7 cellular contexts compared by ENCODE assay signal in the genomic region with DNA sequence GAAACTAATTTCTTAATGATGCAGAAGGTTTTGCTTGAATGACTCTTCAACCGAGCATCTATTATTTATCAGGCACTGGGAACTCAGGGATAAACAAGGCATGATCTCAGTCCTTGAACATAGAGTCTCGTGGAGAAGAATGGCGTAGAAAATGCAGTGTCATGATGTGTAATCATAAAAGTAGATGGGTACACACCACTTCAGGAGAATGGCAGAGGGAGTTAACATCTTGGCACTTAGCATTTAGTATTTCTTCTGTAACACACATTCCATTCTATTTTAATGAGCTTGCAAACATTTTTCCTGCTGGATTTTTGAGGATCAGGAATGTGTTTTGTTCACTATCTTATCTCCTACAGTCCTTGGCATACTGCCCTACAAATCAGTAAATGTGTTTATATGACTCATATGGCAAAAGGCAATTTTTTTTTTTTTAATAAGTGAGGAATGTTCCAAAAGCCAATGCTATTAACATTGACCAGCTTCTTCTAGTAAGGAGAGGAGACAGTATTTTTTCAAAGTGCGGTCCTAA. TPM values are rescaled to one million over a fixed set of nuclear protein-coding genes. Genes with fewer than 3 reads are reported as not detected.
A peak's percentile ranks its signal among the peaks of the same experiment; 100 is the strongest.
DNase-seq lines count a peak whose midpoint lies in the region; ATAC-seq and TF ChIP-seq lines count a peak whose summit lies in the region.

No MANE protein-coding gene starts in this region.

- DNase-seq in GM04504 (ENCODE audit: low read depth) (peak; percentile 95), NCI-H510A (lab: John Stamatoyannopoulos, UW) (peak; percentile 18), cardiac fibroblast (ENCODE audit: low read depth in 2 of 2) (peak; percentile 98 to 99), mesothelial cell of epicardium (ENCODE audit: low spot score in 2 of 2, unreplicated experiment in 2 of 2) (no peak)

- H3K4me3 Mint-ChIP-seq in mesothelial cell of epicardium: no peak overlapping the region

- peaks cover 4% of the 10 kb centered on the region for H3K36me3 Mint-ChIP-seq in mesothelial cell of epicardium

- TF ChIP-seq CTCF in cardiac fibroblast (IDR thresholded peaks at IDR 0.05; ENCODE audit: low read depth, low read length) (no peak), mesothelial cell of epicardium (IDR thresholded peaks at IDR 0.05; ENCODE audit: unreplicated experiment) (no peak)

- H3K27ac Mint-ChIP-seq in mesothelial cell of epicardium: peak overlapping the region; percentile 92

- H3K9me3 Mint-ChIP-seq in mesothelial cell of epicardium: peaks cover 3% of the 10 kb centered on the region

- H3K4me3 ChIP-seq in cardiac fibroblast (replicated peaks in 1 of 2; ENCODE audit: low read depth in 2 of 2, low read length in 2 of 2): no peak overlapping the region

- peaks cover 46% of the 10 kb centered on the region for H3K4me1 Mint-ChIP-seq in mesothelial cell of epicardium

- no peak for ATAC-seq in GM21619 (IDR thresholded peaks at IDR 0.05; ENCODE audit: unreplicated experiment)
- no peak for ATAC-seq in HG02623 (IDR thresholded peaks at IDR 0.05; ENCODE audit: unreplicated experiment)
- no peak for ATAC-seq in GM18873 (IDR thresholded peaks at IDR 0.05; ENCODE audit: low FRiP score, unreplicated experiment)

- no peaks in the 10 kb centered on the region for H3K27me3 Mint-ChIP-seq in mesothelial cell of epicardium (ENCODE audit: low read depth)

RNA-seq across cellular contexts. Expression of a gene that starts 3.8 kb away (rescaled TPM):
- total RNA-seq in mesothelial cell of epicardium: 74.7 to 84.6 TPM (median 76.1 TPM) in 3 replicates

Comparison
In these comparisons a context has a peak if more than half of its experiments do, and no peak if none do; other contexts are left out.
1. DNase-seq: peak in GM04504 (single experiment), NCI-H510A (single experiment) and cardiac fibroblast (2 of 2); none in mesothelial cell of epicardium (0 of 2).